ENCODE assay signal across 8 cellular contexts in genomic region chr3:58584690-58585004, GRCh38. TPM values are rescaled to one million over a fixed set of nuclear protein-coding genes. Genes with fewer than 3 reads are reported as not detected.
A peak's percentile ranks its signal among the peaks of the same experiment; 100 is the strongest.
DNase-seq lines count a peak whose midpoint lies in the region; ATAC-seq and TF ChIP-seq lines count a peak whose summit lies in the region.

No MANE protein-coding gene starts in this region.

- DNase-seq in BJ (ENCODE audit: low read depth) (no peak), Karpas-422 (no peak), coronary artery (ENCODE audit: low spot score) (no peak), SIG-M5 (lab: John Stamatoyannopoulos, UW) (no peak)
- DNase-seq in naive thymus-derived CD8-positive, alpha-beta T cell = no peak

- H3K9me3 Mint-ChIP-seq in naive thymus-derived CD8-positive, alpha-beta T cell = peaks cover 0 to 4% (median 0%) of the 10 kb centered on the region in 9 donors

- CTCF ChIA-PET in BJ (lab: Yijun Ruan, JAX) = interaction anchor here (1.2 to 4.7 kb wide), 13 partner anchors 9 to 51 kb away, joined by 3 to 34 read pairs (median 6); no protein-coding TSS in a partner anchor

- ATAC-seq in naive thymus-derived CD8-positive, alpha-beta T cell = peak; percentile 17 to 22
- ATAC-seq in GM19023 (IDR thresholded peaks at IDR 0.05; ENCODE audit: unreplicated experiment) (no peak), GM21528 (IDR thresholded peaks at IDR 0.05; ENCODE audit: low FRiP score, unreplicated experiment) (no peak), HG02870 (IDR thresholded peaks at IDR 0.05; ENCODE audit: unreplicated experiment) (no peak)

- H3K4me3 Mint-ChIP-seq in naive thymus-derived CD8-positive, alpha-beta T cell = peak overlapping the region; percentile 90 to 94 (median 90)

- POLR2A ChIA-PET in BJ (lab: Charles Lee) = no interaction called here
- POLR2A ChIA-PET in naive thymus-derived CD8-positive, alpha-beta T cell (lab: Charles Lee) = no interaction called here

- peak overlapping the region in 2 of 10 donors; percentile 13 to 67 for H3K27ac Mint-ChIP-seq in naive thymus-derived CD8-positive, alpha-beta T cell

- H3K9me3 ChIP-seq in Karpas-422 (ENCODE audit: low read length) = no peaks in the 10 kb centered on the region

- no peaks in the 10 kb centered on the region for H3K9me2 ChIP-seq in Karpas-422 (replicated peaks; ENCODE audit: insufficient read depth, low read length)

- TF ChIP-seq CTCF in BJ (IDR thresholded peaks at IDR 0.05; ENCODE audit: insufficient read depth, low read depth, low read length) = no peak
- no peak for TF ChIP-seq CTCF in coronary artery (IDR thresholded peaks at IDR 0.05)

- H3K36me3 Mint-ChIP-seq in naive thymus-derived CD8-positive, alpha-beta T cell = peaks cover 0 to 6% (median 2%) of the 10 kb centered on the region in 3 donors

- H3K27ac ChIP-seq in Karpas-422 (ENCODE audit: low read length) (no peak overlapping the region), coronary artery (peak overlapping the region; percentile 25 to 78)

- H3K4me3 ChIP-seq in BJ (ENCODE audit: low read depth, low read length) (peak overlapping the region; percentile 31), Karpas-422 (ENCODE audit: low read length) (peak overlapping the region; percentile 57), coronary artery (peak overlapping the region; percentile 74)

- H3K27me3 ChIP-seq in BJ (ENCODE audit: control insufficient read depth, insufficient read depth, low read length) (peaks cover 13% of the 10 kb centered on the region), Karpas-422 (ENCODE audit: low read length) (peaks cover 3% of the 10 kb centered on the region; the same call in 1 of the 2 replicates)

- no peak overlapping the region for H3K9ac ChIP-seq in Karpas-422 (ENCODE audit: low read length)

- no peaks in the 10 kb centered on the region for H3K79me2 ChIP-seq in Karpas-422 (ENCODE audit: low read length)

- H3K27me3 Mint-ChIP-seq in naive thymus-derived CD8-positive, alpha-beta T cell = peaks cover 28 to 46% (median 40%) of the 10 kb centered on the region in 5 donors

- 0 out of 2 replicates have a peak overlapping the region, but pooled peaks have one; percentile 73 for H2AFZ ChIP-seq in Karpas-422 (ENCODE audit: low read length)

- H3K4me1 Mint-ChIP-seq in naive thymus-derived CD8-positive, alpha-beta T cell = peaks cover 3 to 25% (median 21%) of the 10 kb centered on the region in 4 donors

- no peaks in the 10 kb centered on the region for H4K20me1 ChIP-seq in Karpas-422 (ENCODE audit: insufficient read depth, low read depth, low read length)

- H3K4me2 ChIP-seq in Karpas-422 (ENCODE audit: low read depth, low read length, poor library complexity, severe bottlenecking) = peak overlapping the region; percentile 66

- no peaks in the 10 kb centered on the region for H3K36me3 ChIP-seq in BJ (ENCODE audit: control insufficient read depth, insufficient read depth, low read length)
- H3K36me3 ChIP-seq in Karpas-422 (ENCODE audit: insufficient read depth, low read length) = no peaks in the 10 kb centered on the region

- peaks cover 21% of the 10 kb centered on the region for H3K4me1 ChIP-seq in Karpas-422 (ENCODE audit: low read length)

RNA-seq across cellular contexts. Expression of gene FAM107A, which starts 7.5 kb away (rescaled TPM):
- polyA plus RNA-seq in BJ (2011; rRNA removed) = 0.05 and 0.11 TPM in 2 replicates
- 0.21 TPM in 1 of 2 replicates, not detected in the other for polyA minus RNA-seq in BJ (2011; rRNA and poly(A)+ RNA removed)
- total RNA-seq in Karpas-422 (2014; rRNA removed; shearing (Covaris generic); ENCODE audit: low replicate concordance) = not detected in 2 replicates
- not detected for total RNA-seq in naive thymus-derived CD8-positive, alpha-beta T cell
- not detected for polyA plus RNA-seq in naive thymus-derived CD8-positive, alpha-beta T cell

RNA-seq across cellular contexts. Expression of gene ACOX2, which starts 47.7 kb away (rescaled TPM):
- polyA plus RNA-seq in BJ (2011; rRNA removed) = 32.3 and 39.6 TPM in 2 replicates
- polyA minus RNA-seq in BJ (2011; rRNA and poly(A)+ RNA removed) = 22.5 and 28.0 TPM in 2 replicates
- not detected in 2 replicates for total RNA-seq in Karpas-422 (2014; rRNA removed; shearing (Covaris generic); ENCODE audit: low replicate concordance)
- not detected for total RNA-seq in naive thymus-derived CD8-positive, alpha-beta T cell
- polyA plus RNA-seq in naive thymus-derived CD8-positive, alpha-beta T cell = not detected

Comparison
In these comparisons a context has a peak if more than half of its experiments do, and no peak if none do; other contexts are left out.
1. ATAC-seq: peak in naive thymus-derived CD8-positive, alpha-beta T cell (2 of 2); none in GM19023 (single experiment), GM21528 (single experiment) and HG02870 (single experiment).
2. Peak in every context shown above with its lines, with median percentiles within 50 percentile points of each other: H3K4me3 ChIP-seq.